In the genomic region with DNA sequence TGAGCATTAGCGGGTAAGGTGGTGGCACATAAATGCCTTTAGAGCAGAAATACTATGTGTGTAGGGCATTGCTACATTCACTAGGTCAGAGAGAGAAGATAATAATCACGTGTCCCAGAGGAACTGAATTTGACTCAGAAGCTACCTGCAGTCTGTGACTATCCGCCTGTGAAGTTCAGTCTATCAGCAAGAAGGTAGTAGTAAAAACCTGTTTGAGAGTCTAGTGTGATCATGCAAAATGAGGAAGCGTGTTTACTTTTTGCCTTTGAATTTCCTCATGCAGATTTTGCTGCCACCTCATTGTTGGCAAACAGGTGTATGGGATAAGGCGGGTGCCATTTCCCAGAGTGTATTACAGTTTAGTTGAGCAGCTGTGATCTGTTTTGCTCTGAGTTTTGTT, we compare ENCODE assay signal across 28 cellular contexts.
DNase-seq lines count a peak whose midpoint lies in the region; ATAC-seq and TF ChIP-seq lines count a peak whose summit lies in the region.
"Had no signal": no experiment of that assay in that cellular context is flagged by ENCODE, and none has a peak within 500 bp of the region (broad histone marks: within the 10 kb centered on the region; RNA-seq: fewer than 3 reads in every experiment).

No MANE protein-coding gene starts in this region.

- no peak overlapping the region for H3K4me2 ChIP-seq in GM23338
- H3K4me2 ChIP-seq: BLaER1 treated with 17β-estradiol and CSF1 and Interleukin-3, amounts not matched to agents 10 nM and 100 nM had no signal

- no peak overlapping the region for H3K4me3 Mint-ChIP-seq in GM23338
- H3K4me3 Mint-ChIP-seq: activated CD8-positive, alpha-beta T cell treated with anti-CD3 and anti-CD28 coated beads for 36 hours; activated naive CD8-positive, alpha-beta T cell treated with anti-CD3 and anti-CD28 coated beads, Interleukin-2, amount 50 U/mL, for 24 hours; central memory CD8-positive, alpha-beta T cell; HFFc6; T-helper 1 cell treated with Interleukin-12 subunit alpha and Interleukin-12 subunit beta and Interleukin-4 antibody, amounts not matched to agents 30 μg/mL and 1 μg/mL, for 36 hours had no signal

- H3K9me3 Mint-ChIP-seq in GM23338: no peaks in the 10 kb centered on the region
- H3K9me3 Mint-ChIP-seq: activated CD8-positive, alpha-beta T cell treated with anti-CD3 and anti-CD28 coated beads for 36 hours; activated naive CD8-positive, alpha-beta T cell treated with anti-CD3 and anti-CD28 coated beads, Interleukin-2, amount 50 U/mL, for 24 hours; HFFc6; T-helper 1 cell treated with Interleukin-12 subunit alpha and Interleukin-12 subunit beta and Interleukin-4 antibody, amounts not matched to agents 30 μg/mL and 1 μg/mL, for 36 hours had no signal

- intact Hi-C loops in right lobe of liver (cut with DNase I): no loop called here

- H3K36me3 Mint-ChIP-seq in GM23338 (ENCODE audit: low read depth): no peaks in the 10 kb centered on the region

- H3K36me3 ChIP-seq in right lobe of liver (no peaks in the 10 kb centered on the region), GM23338 (ENCODE audit: insufficient read depth) (no peaks in the 10 kb centered on the region)
- H3K36me3 ChIP-seq: BLaER1 treated with 17β-estradiol and CSF1 and Interleukin-3, amounts not matched to agents 10 nM and 100 nM; gastroesophageal sphincter; thoracic aorta; uterus had no signal

- no peak for ATAC-seq in right lobe of liver
- no peak for ATAC-seq in GM23338
- ATAC-seq: activated CD8-positive, alpha-beta T cell treated with anti-CD3 and anti-CD28 coated beads for 36 hours; activated naive CD8-positive, alpha-beta T cell treated with anti-CD3 and anti-CD28 coated beads, Interleukin-2, amount 50 U/mL, for 24 hours; gastroesophageal sphincter; left lobe of liver had no signal

- no peak overlapping the region for H3K27ac Mint-ChIP-seq in GM23338
- H3K27ac Mint-ChIP-seq: activated CD8-positive, alpha-beta T cell treated with anti-CD3 and anti-CD28 coated beads for 36 hours; activated naive CD8-positive, alpha-beta T cell treated with anti-CD3 and anti-CD28 coated beads, Interleukin-2, amount 50 U/mL, for 24 hours; HFFc6; T-helper 1 cell treated with Interleukin-12 subunit alpha and Interleukin-12 subunit beta and Interleukin-4 antibody, amounts not matched to agents 30 μg/mL and 1 μg/mL, for 36 hours had no signal

- H3K27me3 ChIP-seq in right lobe of liver (no peaks in the 10 kb centered on the region), GM23338 (ENCODE audit: insufficient read depth) (no peaks in the 10 kb centered on the region)
- H3K27me3 ChIP-seq: BLaER1 treated with 17β-estradiol and CSF1 and Interleukin-3, amounts not matched to agents 10 nM and 100 nM; gastroesophageal sphincter; uterus had no signal

- H4K20me1 ChIP-seq in GM23338 (replicated peaks; ENCODE audit: insufficient read depth): no peaks in the 10 kb centered on the region
- H4K20me1 ChIP-seq: BLaER1 treated with 17β-estradiol and CSF1 and Interleukin-3, amounts not matched to agents 10 nM and 100 nM had no signal

- TF ChIP-seq CTCF in right lobe of liver (IDR thresholded peaks at IDR 0.05) (no peak), GM23338 (conservative IDR thresholded peaks at IDR 0.05; ENCODE audit: low read depth in 2 of 2) (no peak)

- no peak overlapping the region for H2AFZ ChIP-seq in GM23338

- H3K27me3 Mint-ChIP-seq in GM23338 (ENCODE audit: insufficient read depth, low read depth, poor library complexity): no peaks in the 10 kb centered on the region
- H3K27me3 Mint-ChIP-seq: activated CD8-positive, alpha-beta T cell treated with anti-CD3 and anti-CD28 coated beads for 36 hours; central memory CD8-positive, alpha-beta T cell had no signal

- H3F3A ChIP-seq in GM23338 (replicated peaks; ENCODE audit: low read depth): no peaks in the 10 kb centered on the region

- no peak for TF ChIP-seq POLR2A in right lobe of liver (IDR thresholded peaks at IDR 0.05)

- H3K4me3 ChIP-seq in right lobe of liver (no peak overlapping the region), GM23338 (no peak overlapping the region)
- H3K4me3 ChIP-seq: BLaER1 treated with 17β-estradiol and CSF1 and Interleukin-3, amounts not matched to agents 10 nM and 100 nM; gastroesophageal sphincter; thoracic aorta; uterus had no signal

- H3K27ac ChIP-seq in epithelial cell of prostate: no peak overlapping the region
- H3K27ac ChIP-seq in right lobe of liver: no peak overlapping the region
- H3K27ac ChIP-seq in GM23338 (ENCODE audit: low read depth): no peak overlapping the region
- H3K27ac ChIP-seq: BLaER1 treated with 17β-estradiol and CSF1 and Interleukin-3, amounts not matched to agents 10 nM and 100 nM; gastroesophageal sphincter; HL-60; thoracic aorta; uterus had no signal

- H3K4me1 Mint-ChIP-seq in GM23338: peaks cover 26% of the 10 kb centered on the region
- H3K4me1 Mint-ChIP-seq: central memory CD8-positive, alpha-beta T cell had no signal

- no peaks in the 10 kb centered on the region for H3K79me2 ChIP-seq in GM23338 (replicated peaks; ENCODE audit: insufficient read depth)

- peak; percentile 3 for DNase-seq in NOMO-1 treated with DMSO at 0.1 percent for 48 hours (lab: John Stamatoyannopoulos, UW; ENCODE audit: unreplicated experiment)
- DNase-seq in NOMO-1 (lab: John Stamatoyannopoulos, UW; ENCODE audit: unreplicated experiment in 2 of 2): no peak
- peak; percentile 48 for DNase-seq in NCI-H69 (lab: John Stamatoyannopoulos, UW)
- peak; percentile 20 for DNase-seq in epithelial cell of prostate (ENCODE audit: low read depth, low spot score)
- peak; percentile 6 for DNase-seq in superior temporal gyrus (ENCODE audit: extremely low spot score)
- no peak for DNase-seq in right lobe of liver
- no peak for DNase-seq in activated T-cell treated with anti-CD3 and anti-CD28 coated beads for 4 hours
- DNase-seq in GM23338 (ENCODE audit: low spot score): no peak
- DNase-seq: activated CD4-positive, alpha-beta T cell treated with anti-CD3 and anti-CD28 coated beads for 1 hour; activated CD8-positive, alpha-beta T cell treated with anti-CD3 and anti-CD28 coated beads for 36 hours; activated gamma-delta T cell; activated naive CD8-positive, alpha-beta T cell treated with anti-CD3 and anti-CD28 coated beads, Interleukin-2, amount 50 U/mL, for 24 hours; dermis blood vessel endothelial cell; HFFc6; hippocampal formation; Kasumi-1; mesenchymal stem cell; NCI-H1048; stimulated activated CD4-positive, alpha-beta T cell treated with anti-CD3 and anti-CD28 coated beads, Interleukin-15, amount 100 ng/mL, for 24 hours; stimulated activated naive CD4-positive, alpha-beta T cell treated with Interleukin-2 at 50 U/mL for 16 hours; uterus had no signal

- H3K4me1 ChIP-seq in right lobe of liver: no peaks in the 10 kb centered on the region
- H3K4me1 ChIP-seq in GM23338 (ENCODE audit: insufficient read depth): 0 out of 2 replicates have a peak, but pooled peaks cover 7% of the 10 kb centered on the region
- H3K4me1 ChIP-seq: BLaER1 treated with 17β-estradiol and CSF1 and Interleukin-3, amounts not matched to agents 10 nM and 100 nM; gastroesophageal sphincter; uterus had no signal

- no peaks in the 10 kb centered on the region for H3K9me3 ChIP-seq in right lobe of liver
- H3K9me3 ChIP-seq: BLaER1 treated with 17β-estradiol and CSF1 and Interleukin-3, amounts not matched to agents 10 nM and 100 nM; gastroesophageal sphincter; thoracic aorta; uterus had no signal

- H3K9me2 ChIP-seq in GM23338 (ENCODE audit: insufficient read depth): no peaks in the 10 kb centered on the region

- 76% methylated on average over 5 of the region's 5 CpGs for WGBS in right lobe of liver (ENCODE audit: insufficient coverage, low coverage, low lambda C conversion rate, missing lambda C conversion rate)

TF ChIP-seq in GM23338, 12 proteins besides CTCF, POLR2A, EP300 and RAD21 (continues in another document):
- TF ChIP-seq ZNF331 (CRISPR knock-in tag; IDR thresholded peaks at IDR 0.05; ENCODE audit: low read depth) (no peak), EZH2 (IDR thresholded peaks at IDR 0.05; ENCODE audit: low read depth, unreplicated experiment) (no peak), NANOG (IDR thresholded peaks at IDR 0.05; ENCODE audit: borderline replicate concordance) (no peak), EZH2phosphoT487 (IDR thresholded peaks at IDR 0.05; ENCODE audit: unreplicated experiment) (no peak), POLR2AphosphoS5 (IDR thresholded peaks at IDR 0.05; ENCODE audit: low read depth) (no peak), CREB1 (CRISPR knock-in tag; IDR thresholded peaks at IDR 0.05; ENCODE audit: low read depth) (no peak), STAT1 (IDR thresholded peaks at IDR 0.05; ENCODE audit: unreplicated experiment) (no peak)
- TF ChIP-seq, protein P1, sequence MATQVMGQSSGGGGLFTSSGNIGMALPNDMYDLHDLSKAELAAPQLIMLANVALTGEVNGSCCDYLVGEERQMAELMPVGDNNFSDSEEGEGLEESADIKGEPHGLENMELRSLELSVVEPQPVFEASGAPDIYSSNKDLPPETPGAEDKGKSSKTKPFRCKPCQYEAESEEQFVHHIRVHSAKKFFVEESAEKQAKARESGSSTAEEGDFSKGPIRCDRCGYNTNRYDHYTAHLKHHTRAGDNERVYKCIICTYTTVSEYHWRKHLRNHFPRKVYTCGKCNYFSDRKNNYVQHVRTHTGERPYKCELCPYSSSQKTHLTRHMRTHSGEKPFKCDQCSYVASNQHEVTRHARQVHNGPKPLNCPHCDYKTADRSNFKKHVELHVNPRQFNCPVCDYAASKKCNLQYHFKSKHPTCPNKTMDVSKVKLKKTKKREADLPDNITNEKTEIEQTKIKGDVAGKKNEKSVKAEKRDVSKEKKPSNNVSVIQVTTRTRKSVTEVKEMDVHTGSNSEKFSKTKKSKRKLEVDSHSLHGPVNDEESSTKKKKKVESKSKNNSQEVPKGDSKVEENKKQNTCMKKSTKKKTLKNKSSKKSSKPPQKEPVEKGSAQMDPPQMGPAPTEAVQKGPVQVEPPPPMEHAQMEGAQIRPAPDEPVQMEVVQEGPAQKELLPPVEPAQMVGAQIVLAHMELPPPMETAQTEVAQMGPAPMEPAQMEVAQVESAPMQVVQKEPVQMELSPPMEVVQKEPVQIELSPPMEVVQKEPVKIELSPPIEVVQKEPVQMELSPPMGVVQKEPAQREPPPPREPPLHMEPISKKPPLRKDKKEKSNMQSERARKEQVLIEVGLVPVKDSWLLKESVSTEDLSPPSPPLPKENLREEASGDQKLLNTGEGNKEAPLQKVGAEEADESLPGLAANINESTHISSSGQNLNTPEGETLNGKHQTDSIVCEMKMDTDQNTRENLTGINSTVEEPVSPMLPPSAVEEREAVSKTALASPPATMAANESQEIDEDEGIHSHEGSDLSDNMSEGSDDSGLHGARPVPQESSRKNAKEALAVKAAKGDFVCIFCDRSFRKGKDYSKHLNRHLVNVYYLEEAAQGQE (IDR thresholded peaks at IDR 0.05; ENCODE audit: unreplicated experiment): no peak

Comparison
In these comparisons a context has a peak if more than half of its experiments do, and no peak if none do; other contexts are left out.
1. DNase-seq: peak in NOMO-1 treated with DMSO at 0.1 percent for 48 hours (single experiment), NCI-H69 (single experiment), epithelial cell of prostate (single experiment) and superior temporal gyrus (single experiment); none in NOMO-1 (0 of 2), right lobe of liver (0 of 3), activated T-cell treated with anti-CD3 and anti-CD28 coated beads for 4 hours (single experiment) and GM23338 (single experiment).